29 cellular contexts compared by ENCODE assay signal in genomic region chr15:25676070-25676469, GRCh38.
"Had no signal": no experiment of that assay in that cellular context is flagged by ENCODE, and none has a peak within 500 bp of the region (broad histone marks: within the 10 kb centered on the region; RNA-seq: fewer than 3 reads in every experiment).

No MANE protein-coding gene starts in this region.

- H3K27me3 ChIP-seq: adrenal gland, MG63, SJSA1 had no signal

- H3K4me2 ChIP-seq: SK-N-SH had no signal

- ATAC-seq: activated CD4-positive, alpha-beta T cell treated with anti-CD3 and anti-CD28 coated beads for 36 hours; activated CD4-positive, CD25-positive, alpha-beta regulatory T cell treated with anti-CD3 and anti-CD28 coated beads, Interleukin-2, amount 50 U/mL, for 24 hours; activated T-cell treated with anti-CD3 and anti-CD28 coated beads, Interleukin-2, amount 50 U/mL, for 4 hours; Panc1; WTC11 had no signal

- DNase-seq: activated CD4-positive, alpha-beta T cell treated with anti-CD3 and anti-CD28 coated beads for 36 hours; activated CD4-positive, alpha-beta T cell treated with anti-CD3 and anti-CD28 coated beads, Interleukin-2, amount 10 ng/mL, durations not matched to agents 7 days and 5 days; activated CD4-positive, alpha-beta T cell treated with anti-CD3 and anti-CD28 coated beads, Interleukin-2, amount 50 U/mL, for 48 hours; activated CD8-positive, alpha-beta memory T cell treated with anti-CD3 and anti-CD28 coated beads, Interleukin-2, amount 50 U/mL, for 4 hours; activated gamma-delta T cell treated with Interleukin-2 at 50 U/mL for 16 hours; activated naive CD4-positive, alpha-beta T cell treated with anti-CD3 and anti-CD28 coated beads for 36 hours; activated T-cell treated with anti-CD3 and anti-CD28 coated beads for 4 hours; activated T-cell treated with anti-CD3 and anti-CD28 coated beads, Interleukin-2, amount 50 U/mL, for 4 hours; adrenal gland; caudate nucleus; Kasumi-1; KG1; MG63; NCI-H1048; NCI-H1105 treated with DMSO at 0.1 percent for 48 hours; NCI-H1436; NCI-H1694; NCI-H1930; NCI-H2081 treated with DMSO at 0.1 percent for 48 hours; NCI-H226; NCI-H524 treated with DMSO at 0.1 percent for 48 hours; SHP77 treated with DMSO at 0.1 percent for 48 hours; SK-N-SH had no signal

- H3K9ac ChIP-seq: SK-N-SH had no signal

- H3K4me1 ChIP-seq: SJSA1 had no signal

- H3K4me3 ChIP-seq: adrenal gland, MG63, SJSA1 had no signal

- H3K9me3 ChIP-seq: adrenal gland, MG63, SJSA1, SK-N-SH had no signal

- H3K36me3 ChIP-seq: adrenal gland, MG63 had no signal

- H3K27ac ChIP-seq: SJSA1 had no signal

- FAIRE-seq: bronchial epithelial cell, TTC549 had no signal
